9 cellular contexts compared by ENCODE assay signal in genomic region chr5:17439956-17440355, GRCh38. TPM values are rescaled to one million over a fixed set of nuclear protein-coding genes. Genes with fewer than 3 reads are reported as not detected.
"Had no signal": no experiment of that assay in that cellular context is flagged by ENCODE, and none has a peak within 500 bp of the region (broad histone marks: within the 10 kb centered on the region; RNA-seq: fewer than 3 reads in every experiment).

No MANE protein-coding gene starts in this region.

- H3K4me3 Mint-ChIP-seq: IgD-negative memory B cell had no signal

- H3K9ac ChIP-seq: KMS-11 had no signal

- H3K27ac ChIP-seq: HL-60, KMS-11 had no signal

- FAIRE-seq: HTR-8/SVneo had no signal

- DNase-seq: IMR-90, KBM-7, KG1 had no signal

- H3K4me2 ChIP-seq: KMS-11 had no signal

- H3K27ac Mint-ChIP-seq: IgD-negative memory B cell had no signal

RNA-seq across cellular contexts. Expression of gene TAF11L2, which starts 58.1 kb away (rescaled TPM):
- total RNA-seq: HT-29, HT1080, IMR-90 had no signal
- polyA plus RNA-seq: IgD-negative memory B cell, IMR-90 had no signal
